In the genomic region with DNA sequence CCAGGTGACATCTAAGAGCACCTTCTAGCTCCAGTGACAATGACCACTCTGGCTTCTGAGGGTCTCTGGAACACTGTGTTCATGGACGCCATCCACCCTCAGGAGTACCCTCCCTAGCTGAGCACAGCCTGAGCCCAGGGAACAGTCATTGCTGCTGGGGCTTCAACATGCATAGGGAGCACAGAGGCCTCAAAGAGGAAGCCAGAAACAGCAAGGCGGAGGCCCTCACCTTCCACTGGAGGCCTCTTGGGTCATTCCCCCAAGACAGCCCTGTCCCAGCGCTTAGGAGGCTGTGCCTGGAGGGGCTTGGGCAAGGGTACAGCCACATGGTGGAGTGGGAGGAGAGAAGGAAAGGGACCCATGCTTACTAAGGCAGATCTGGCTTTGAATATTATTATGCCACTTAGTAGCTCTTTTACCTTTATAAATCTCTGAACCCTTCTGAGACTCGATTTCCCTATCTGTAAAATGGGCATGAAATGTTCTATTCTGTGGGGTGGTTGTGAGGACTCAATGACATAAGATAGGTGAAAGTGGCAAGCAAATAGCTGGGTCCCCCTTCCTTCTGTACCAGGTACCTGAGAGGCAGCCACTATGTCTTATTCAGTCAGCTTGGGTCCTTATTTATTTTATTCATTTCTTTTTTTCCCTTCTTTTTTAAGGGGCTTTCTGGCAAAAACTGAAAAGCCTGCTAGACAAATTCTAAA, we compare ENCODE assay signal across 17 cellular contexts. TPM values are rescaled to one million over a fixed set of nuclear protein-coding genes. Genes with fewer than 3 reads are reported as not detected.
"Had no signal": no experiment of that assay in that cellular context is flagged by ENCODE, and none has a peak within 500 bp of the region (broad histone marks: within the 10 kb centered on the region; RNA-seq: fewer than 3 reads in every experiment).

No MANE protein-coding gene starts in this region.

- FAIRE-seq: astrocyte, colon had no signal

- H3K36me3 ChIP-seq: cardiac muscle cell, esophagus squamous epithelium had no signal

- H3K4me3 Mint-ChIP-seq: activated T-cell treated with anti-CD3 and anti-CD28 coated beads, Interleukin-2, amount 50 U/mL, for 4 hours; immature natural killer cell; naive thymus-derived CD4-positive, alpha-beta T cell; stimulated activated naive CD8-positive, alpha-beta T cell treated with anti-CD3 and anti-CD28 coated beads, Interleukin-15, Interleukin-2, amounts not matched to agents 100 ng/mL and 50 ng/mL, for 24 hours had no signal

- DNase-seq: activated CD4-positive, alpha-beta T cell treated with anti-CD3 and anti-CD28 coated beads, Interleukin-2, amount 50 U/mL, for 1 hour; activated gamma-delta T cell treated with Interleukin-2 at 50 U/mL for 16 hours; activated T-cell treated with anti-CD3 and anti-CD28 coated beads, Interleukin-2, amount 50 U/mL, for 4 hours; esophagus squamous epithelium; glutamatergic neuron; immature natural killer cell; nucleus accumbens; right cardiac atrium; testis had no signal

- H3K36me3 Mint-ChIP-seq: immature natural killer cell; naive thymus-derived CD4-positive, alpha-beta T cell had no signal

- H3K27me3 ChIP-seq: cardiac muscle cell, esophagus squamous epithelium, testis had no signal

- H3K9me3 ChIP-seq: esophagus squamous epithelium, testis had no signal

- H3K4me1 Mint-ChIP-seq: immature natural killer cell had no signal

- H3K9me3 Mint-ChIP-seq: activated T-cell treated with anti-CD3 and anti-CD28 coated beads, Interleukin-2, amount 50 U/mL, for 4 hours; immature natural killer cell; naive thymus-derived CD4-positive, alpha-beta T cell; stimulated activated naive CD8-positive, alpha-beta T cell treated with anti-CD3 and anti-CD28 coated beads, Interleukin-15, Interleukin-2, amounts not matched to agents 100 ng/mL and 50 ng/mL, for 24 hours had no signal

- H3K27ac Mint-ChIP-seq: progenitor cell of endocrine pancreas had no signal

- H3K4me2 ChIP-seq: smooth muscle cell had no signal

- ATAC-seq: right cardiac atrium had no signal

- H3K4me1 ChIP-seq: testis had no signal

- H3K27ac ChIP-seq: cardiac muscle cell, esophagus squamous epithelium, testis had no signal

- H3K4me3 ChIP-seq: cardiac muscle cell, esophagus squamous epithelium, lung, smooth muscle cell, testis had no signal

RNA-seq across cellular contexts. Expression of gene PTAFR, which starts 32.8 kb away (rescaled TPM):
- polyA plus RNA-seq: cardiac muscle cell had no signal
